In the genomic region with DNA sequence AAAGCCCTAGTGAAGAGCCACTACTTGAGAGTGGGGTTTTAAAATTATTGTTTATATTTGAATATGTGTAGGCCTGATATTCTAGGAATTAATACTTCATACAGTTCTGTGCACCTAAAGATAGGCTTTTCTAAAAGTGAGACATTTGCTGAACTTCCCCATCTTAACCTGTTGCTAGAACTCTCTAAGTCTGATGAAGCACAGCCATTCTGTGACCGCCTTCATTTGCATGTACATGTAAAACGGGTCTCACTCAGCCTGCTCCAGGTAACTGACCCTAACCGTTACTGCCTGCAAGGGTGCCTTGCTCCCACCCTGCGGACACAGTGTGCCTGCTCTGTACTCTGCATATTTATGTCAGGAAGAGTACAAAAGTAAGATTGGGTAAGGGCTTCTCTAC, we compare ENCODE assay signal across 14 cellular contexts. TPM values are rescaled to one million over a fixed set of nuclear protein-coding genes. Genes with fewer than 3 reads are reported as not detected.
A peak's percentile ranks its signal among the peaks of the same experiment; 100 is the strongest.
DNase-seq lines count a peak whose midpoint lies in the region; ATAC-seq and TF ChIP-seq lines count a peak whose summit lies in the region.
"Had no signal": no experiment of that assay in that cellular context is flagged by ENCODE, and none has a peak within 500 bp of the region (broad histone marks: within the 10 kb centered on the region; RNA-seq: fewer than 3 reads in every experiment).

No MANE protein-coding gene starts in this region.

- H3K4me3 Mint-ChIP-seq in endodermal cell: no peak overlapping the region
- H3K4me3 Mint-ChIP-seq: activated T-helper 1 cell treated with anti-CD3 and anti-CD28 coated beads, Interleukin-12 subunit alpha, Interleukin-12 subunit beta, Interleukin-2, Interleukin-4 antibody, amounts not matched to agents 30 ng/mL and 10 ng/mL and 1 ng/mL, durations not matched to agents 14 hours and 24 hours and 36 hours had no signal

- H3K4me1 Mint-ChIP-seq in endodermal cell: peaks cover 5% of the 10 kb centered on the region

- H3K27ac ChIP-seq in endodermal cell (ENCODE audit: low read depth, low read length): no peak overlapping the region
- H3K27ac ChIP-seq: A549 had no signal

- no peaks in the 10 kb centered on the region for H3K9me3 ChIP-seq in endodermal cell (ENCODE audit: control insufficient read depth, low read length)
- H3K9me3 ChIP-seq: A549 had no signal

- H3K9me3 Mint-ChIP-seq in endodermal cell: peaks cover 99% of the 10 kb centered on the region
- H3K9me3 Mint-ChIP-seq: activated T-helper 1 cell treated with anti-CD3 and anti-CD28 coated beads, Interleukin-12 subunit alpha, Interleukin-12 subunit beta, Interleukin-2, Interleukin-4 antibody, amounts not matched to agents 30 ng/mL and 10 ng/mL and 1 ng/mL, durations not matched to agents 14 hours and 24 hours and 36 hours had no signal

- H3K36me3 Mint-ChIP-seq in endodermal cell (ENCODE audit: low read depth): peaks cover 31% of the 10 kb centered on the region

- ATAC-seq in GM19397 (IDR thresholded peaks at IDR 0.05; ENCODE audit: unreplicated experiment) (peak; percentile 84), HG02840 (IDR thresholded peaks at IDR 0.05; ENCODE audit: low FRiP score, unreplicated experiment) (peak; percentile 79), HG03521 (IDR thresholded peaks at IDR 0.05; ENCODE audit: unreplicated experiment) (peak; percentile 74)
- ATAC-seq: A549 had no signal

- no peaks in the 10 kb centered on the region for H3K4me1 ChIP-seq in endodermal cell (ENCODE audit: control insufficient read depth, insufficient read depth, low read length)
- H3K4me1 ChIP-seq: A549 had no signal

- H3K4me3 ChIP-seq in GM12865 (ENCODE audit: low read depth, low read length): no peak overlapping the region
- no peak overlapping the region for H3K4me3 ChIP-seq in endodermal cell (ENCODE audit: low read length)
- H3K4me3 ChIP-seq: A549 had no signal

- H3K9ac ChIP-seq in endodermal cell (ENCODE audit: extremely low read depth, low read length, poor library complexity, severe bottlenecking): no peak overlapping the region

- WGBS in endodermal cell (ENCODE audit: insufficient coverage in 1 of 2, insufficient read length in 1 of 2), 2 experiments: 73 to 82% methylated on average over 3 to 4 of the region's 4 CpGs

- no peak for TF ChIP-seq CTCF in GM12865 (IDR thresholded peaks at IDR 0.05; ENCODE audit: insufficient read depth, low read depth, low read length, missing control alignments)
- no peak for TF ChIP-seq CTCF in endodermal cell (conservative IDR thresholded peaks at IDR 0.05)

- H3K27me3 ChIP-seq in endodermal cell (ENCODE audit: control insufficient read depth, insufficient read depth, low read length, poor library complexity, severe bottlenecking): no peaks in the 10 kb centered on the region

- H3K27ac Mint-ChIP-seq in endodermal cell: no peak overlapping the region
- H3K27ac Mint-ChIP-seq: activated T-helper 1 cell treated with anti-CD3 and anti-CD28 coated beads, Interleukin-12 subunit alpha, Interleukin-12 subunit beta, Interleukin-2, Interleukin-4 antibody, amounts not matched to agents 30 ng/mL and 10 ng/mL and 1 ng/mL, durations not matched to agents 14 hours and 24 hours and 36 hours had no signal

- DNase-seq in GM12865 (ENCODE audit: low read depth): peak; percentile 68
- DNase-seq in cortex of kidney (lab: John Stamatoyannopoulos, UW): no peak
- DNase-seq in endodermal cell: no peak
- DNase-seq in NCI-H2107 (lab: John Stamatoyannopoulos, UW): no peak
- no peak for DNase-seq in stimulated activated naive CD4-positive, alpha-beta T cell treated with Interleukin-2 at 50 U/mL for 16 hours (lab: John Stamatoyannopoulos, UW)
- DNase-seq: NCI-H1105; stimulated activated CD4-positive, alpha-beta T cell treated with anti-CD3 and anti-CD28 coated beads, Interleukin-4, amount 100 ng/mL, for 4 hours had no signal

- peaks cover 6% of the 10 kb centered on the region for H3K36me3 ChIP-seq in endodermal cell (ENCODE audit: control insufficient read depth, insufficient read depth, low read length)

- H3K27me3 Mint-ChIP-seq in endodermal cell (ENCODE audit: insufficient read depth): no peaks in the 10 kb centered on the region

RNA-seq across cellular contexts. Expression of a gene that starts 44.3 kb away (rescaled TPM):
- total RNA-seq in endodermal cell: not detected
- polyA plus RNA-seq in endodermal cell (2013, experiment 1 of 2): 0.32 TPM
- 0.79 TPM for polyA plus RNA-seq in endodermal cell (2013, experiment 2 of 2)
- total RNA-seq: bronchial epithelial cell, osteocyte had no signal

RNA-seq across cellular contexts. Expression of a gene that starts 54.9 kb away (rescaled TPM):
- 10 to 100 TPM; 33.5 to 35.4 TPM for total RNA-seq in endodermal cell
- polyA plus RNA-seq in endodermal cell (2013, experiment 1 of 2): 41.4 TPM
- 38.1 TPM for polyA plus RNA-seq in endodermal cell (2013, experiment 2 of 2)
